9 cellular contexts compared by ENCODE assay signal in the genomic region with DNA sequence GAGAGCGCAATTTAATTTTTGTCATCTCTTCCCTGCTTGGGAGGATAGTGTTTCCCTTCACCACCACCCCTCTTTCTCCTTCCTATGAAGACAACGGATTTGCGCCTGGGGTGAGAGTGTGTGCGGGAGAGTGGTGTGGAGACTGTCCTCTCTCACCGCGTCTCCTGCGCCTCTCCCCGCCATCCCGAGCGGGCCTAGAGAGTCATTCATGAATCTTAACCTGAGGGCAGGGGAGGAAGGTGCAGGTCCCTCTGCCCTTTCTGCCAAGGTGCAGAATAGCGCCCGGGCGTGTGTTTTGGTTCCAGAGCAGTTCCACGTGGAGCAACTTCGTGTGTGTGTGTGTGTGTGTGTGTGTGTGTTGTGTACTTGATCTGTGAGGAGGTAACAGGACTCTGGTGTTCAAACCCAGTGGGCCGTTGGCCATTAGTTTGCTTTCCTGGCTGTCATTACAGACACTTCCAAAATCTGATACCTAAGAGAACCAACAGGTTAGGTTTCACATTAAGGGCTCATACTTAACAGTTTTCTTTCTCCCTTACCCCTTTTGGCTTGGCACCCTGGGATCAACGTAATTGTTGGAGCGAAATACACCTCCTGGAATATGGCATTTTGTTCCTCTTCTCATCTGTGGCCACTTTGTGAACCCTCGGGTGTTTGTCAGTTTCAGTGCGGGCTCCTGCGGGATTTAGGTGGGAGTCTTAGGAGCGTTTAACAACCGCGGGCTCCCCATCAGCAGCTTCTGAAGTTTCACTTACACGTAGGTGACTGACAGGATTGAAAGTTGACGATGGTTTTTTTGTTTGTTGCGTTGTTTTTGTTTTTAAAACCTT. TPM values are rescaled to one million over a fixed set of nuclear protein-coding genes. Genes with fewer than 3 reads are reported as not detected.
DNase-seq lines count a peak whose midpoint lies in the region; ATAC-seq and TF ChIP-seq lines count a peak whose summit lies in the region.
"Had no signal": no experiment of that assay in that cellular context is flagged by ENCODE, and none has a peak within 500 bp of the region (broad histone marks: within the 10 kb centered on the region; RNA-seq: fewer than 3 reads in every experiment).

No MANE protein-coding gene starts in this region.

- H3K27ac ChIP-seq in tibial nerve: peak overlapping the region in 1 of 4 donors; percentile 27

- peak overlapping the region; percentile 55 for H3K4me3 ChIP-seq in astrocyte of the cerebellum (ENCODE audit: low read depth, low read length)
- H3K4me3 ChIP-seq in tibial nerve: peak overlapping the region; percentile 27 to 64 (median 36)

- TF ChIP-seq CTCF in astrocyte of the cerebellum (IDR thresholded peaks at IDR 0.05; ENCODE audit: low read depth, low read length, missing control alignments): no peak
- no peak for TF ChIP-seq CTCF in tibial nerve (IDR thresholded peaks at IDR 0.05)

- WGBS in tibial nerve, 2 donors: 10 to 18% methylated on average over 27 of the region's 27 CpGs

- ATAC-seq in GM18519 (IDR thresholded peaks at IDR 0.05; ENCODE audit: low FRiP score, unreplicated experiment): no peak

- H3K9me3 ChIP-seq in tibial nerve: no peaks in the 10 kb centered on the region

- no peak for TF ChIP-seq EP300 in tibial nerve (IDR thresholded peaks at IDR 0.05)

- peak; percentile 4 for DNase-seq in activated CD4-positive, alpha-beta T cell treated with anti-CD3 and anti-CD28 coated beads for 48 hours
- no peak for DNase-seq in activated CD4-positive, alpha-beta T cell treated with anti-CD3 and anti-CD28 coated beads for 4 hours
- DNase-seq in astrocyte of the cerebellum (ENCODE audit: low read depth) (no peak), left kidney (ENCODE audit: low read depth, low spot score) (peak; percentile 64), tibial nerve (ENCODE audit: low spot score in 2 of 2) (peak in 1 of 2 donors; percentile 10), hippocampal formation (lab: John Stamatoyannopoulos, UW) (no peak), NCI-H187 treated with DMSO at 0.1 percent for 48 hours (lab: John Stamatoyannopoulos, UW) (no peak)
- DNase-seq: stimulated activated naive CD4-positive, alpha-beta T cell had no signal

- no peak for TF ChIP-seq POLR2A in tibial nerve (IDR thresholded peaks at IDR 0.05)

- H3K27me3 ChIP-seq in tibial nerve: peaks cover 0 to 56% of the 10 kb centered on the region in 2 donors

- no peaks in the 10 kb centered on the region for H3K36me3 ChIP-seq in tibial nerve

- H3K4me1 ChIP-seq in tibial nerve: peaks cover 0 to 28% (median 4%) of the 10 kb centered on the region in 4 donors

- in situ Hi-C loops in astrocyte of the cerebellum (cut with HindIII; ENCODE audit: low sequenced_read_pairs): no loop called here

RNA-seq across cellular contexts. Expression of gene EYA4, which starts 1.8 kb away (rescaled TPM):
- 1 to 10 TPM; 1.1 to 6.0 (median 1.8) TPM for total RNA-seq in tibial nerve

Comparison
In these comparisons a context has a peak if more than half of its experiments do, and no peak if none do; other contexts are left out.
1. DNase-seq: peak in activated CD4-positive, alpha-beta T cell treated with anti-CD3 and anti-CD28 coated beads for 48 hours (single experiment) and left kidney (single experiment); none in activated CD4-positive, alpha-beta T cell treated with anti-CD3 and anti-CD28 coated beads for 4 hours (0 of 2), astrocyte of the cerebellum (single experiment), hippocampal formation (0 of 2) and NCI-H187 treated with DMSO at 0.1 percent for 48 hours (single experiment).